1 cellular context compared by ENCODE assay signal in genomic region chr7:96789914-96790313, GRCh38.
TF ChIP-seq lines count a peak whose summit lies in the region.

No MANE protein-coding gene starts in this region.

TF ChIP-seq in H1, 55 proteins besides CTCF, POLR2A, EP300 and RAD21 (continued from another document):
- TF ChIP-seq CHD7 (IDR thresholded peaks at IDR 0.05; ENCODE audit: insufficient replicate concordance, low read length), result no peak
- no peak for TF ChIP-seq JUND (IDR thresholded peaks at IDR 0.05; ENCODE audit: low read length)
- no peak for TF ChIP-seq TAF7 (optimal IDR thresholded peaks at IDR 0.05; ENCODE audit: borderline replicate concordance, low read depth, low read length)
- no peak for TF ChIP-seq JUN (IDR thresholded peaks at IDR 0.05; ENCODE audit: low read depth, low read length)
- no peak for TF ChIP-seq GTF2F1 (IDR thresholded peaks at IDR 0.05; ENCODE audit: borderline replicate concordance, low read depth, low read length)
